In the genomic region with DNA sequence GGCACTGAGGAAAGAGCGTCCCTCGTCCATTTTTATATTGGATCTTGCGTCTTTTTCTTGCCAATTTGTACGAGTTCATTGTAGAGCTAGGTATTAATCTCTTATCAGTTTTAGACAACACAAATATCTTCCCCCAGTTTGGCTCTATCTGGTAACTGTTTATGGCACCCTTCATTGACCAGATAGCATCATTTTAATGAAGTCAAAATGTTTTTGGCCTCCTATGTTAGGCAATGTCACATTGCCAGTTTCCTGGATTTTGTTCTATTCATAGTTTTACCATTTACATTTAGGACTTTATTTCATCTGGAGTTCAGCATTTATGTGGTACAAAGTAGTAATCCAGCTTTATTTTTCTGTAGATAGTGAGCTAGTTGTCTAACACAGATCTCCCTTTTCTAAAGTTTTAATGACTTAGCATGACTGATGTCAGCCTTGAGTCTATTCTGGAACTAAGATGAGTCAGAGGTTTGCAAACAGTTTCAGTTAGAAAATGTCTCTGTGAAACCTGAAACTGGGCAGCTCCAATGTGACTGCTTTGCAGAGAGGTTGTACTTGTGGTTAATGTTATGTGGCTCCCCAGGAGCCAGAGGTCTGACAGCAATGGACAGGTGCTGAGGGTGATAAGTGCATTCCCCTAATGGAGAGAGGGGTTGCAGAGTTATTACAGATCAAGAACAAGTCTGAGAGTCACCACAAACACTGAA, we compare ENCODE assay signal across 7 cellular contexts. TPM values are rescaled to one million over a fixed set of nuclear protein-coding genes. Genes with fewer than 3 reads are reported as not detected.
A peak's percentile ranks its signal among the peaks of the same experiment; 100 is the strongest.
DNase-seq lines count a peak whose midpoint lies in the region; ATAC-seq and TF ChIP-seq lines count a peak whose summit lies in the region.

No MANE protein-coding gene starts in this region.

- peak overlapping the region; percentile 1 for H3K9ac ChIP-seq in smooth muscle cell (ENCODE audit: low read depth)

- no peaks in the 10 kb centered on the region for H4K20me1 ChIP-seq in smooth muscle cell (ENCODE audit: low read depth)

- H3F3A ChIP-seq in smooth muscle cell (ENCODE audit: low read depth) = peaks cover 22% of the 10 kb centered on the region

- H3K27me3 ChIP-seq in SJCRH30 (no peaks in the 10 kb centered on the region), smooth muscle cell (ENCODE audit: low read depth) (no peaks in the 10 kb centered on the region)

- WGBS in smooth muscle cell (ENCODE audit: low lambda C conversion rate) = 33% methylated on average over 4 of the region's 4 CpGs

- peaks cover 10% of the 10 kb centered on the region for H3K9me3 ChIP-seq in SJCRH30 (replicated peaks)
- peaks cover 8% of the 10 kb centered on the region for H3K9me3 ChIP-seq in smooth muscle cell (replicated peaks; ENCODE audit: low read depth)

- no peaks in the 10 kb centered on the region for H3K36me3 ChIP-seq in SJCRH30
- H3K36me3 ChIP-seq in smooth muscle cell (ENCODE audit: low read depth) = no peaks in the 10 kb centered on the region

- peak overlapping the region; percentile 45 for H3K4me2 ChIP-seq in smooth muscle cell

- no peak overlapping the region for H3K4me3 ChIP-seq in SJCRH30
- no peak overlapping the region for H3K4me3 ChIP-seq in fibroblast of mammary gland (ENCODE audit: control insufficient read depth, low read depth, low read length)
- no peak overlapping the region for H3K4me3 ChIP-seq in smooth muscle cell

- H3K4me1 Mint-ChIP-seq in endothelial cell (ENCODE audit: unreplicated experiment) = peaks cover 40% of the 10 kb centered on the region

- no peak overlapping the region for H3K4me3 Mint-ChIP-seq in endothelial cell (ENCODE audit: unreplicated experiment)

- no peak overlapping the region for H3K27ac Mint-ChIP-seq in endothelial cell (ENCODE audit: unreplicated experiment)

- peak; percentile 84 for DNase-seq in GM10266 (ENCODE audit: extremely low spot score)
- peak; percentile 96 to 99 for DNase-seq in SJCRH30
- DNase-seq in fibroblast of mammary gland (ENCODE audit: low read depth) = peak; percentile 82
- no peak for DNase-seq in smooth muscle cell (lab: John Stamatoyannopoulos, UW; ENCODE audit: unreplicated experiment)
- DNase-seq in endothelial cell (ENCODE audit: low spot score) = no peak

- H3K79me2 ChIP-seq in smooth muscle cell (ENCODE audit: low read depth) = peaks cover 19% of the 10 kb centered on the region

- peaks cover 10% of the 10 kb centered on the region for H3K36me3 Mint-ChIP-seq in endothelial cell (ENCODE audit: low read depth, unreplicated experiment)

- H3K27me3 Mint-ChIP-seq in endothelial cell (ENCODE audit: unreplicated experiment) = peaks cover 4% of the 10 kb centered on the region

- H3K9me3 Mint-ChIP-seq in endothelial cell (ENCODE audit: unreplicated experiment) = peaks cover 3% of the 10 kb centered on the region

- H3K27ac ChIP-seq in SJCRH30 (peak overlapping the region; percentile 74), smooth muscle cell (ENCODE audit: low read depth) (peak overlapping the region; percentile 78)

- H2AFZ ChIP-seq in smooth muscle cell (ENCODE audit: low read depth) = no peak overlapping the region

- H3K4me1 ChIP-seq in SJCRH30 = peaks cover 23% of the 10 kb centered on the region
- peaks cover 5% of the 10 kb centered on the region for H3K4me1 ChIP-seq in smooth muscle cell (ENCODE audit: low read depth)

- ATAC-seq in GM21381 (IDR thresholded peaks at IDR 0.05; ENCODE audit: unreplicated experiment) = peak; percentile 99
- peak; percentile 99 for ATAC-seq in HG03558 (IDR thresholded peaks at IDR 0.05; ENCODE audit: extremely low read depth, unreplicated experiment)

- TF ChIP-seq CTCF in GM10266 (IDR thresholded peaks at IDR 0.05; ENCODE audit: control insufficient read depth, insufficient read depth, low read depth, missing control alignments) (no peak), fibroblast of mammary gland (conservative IDR thresholded peaks at IDR 0.05; ENCODE audit: control insufficient read depth, insufficient read depth, low read depth, low read length) (no peak), smooth muscle cell (IDR thresholded peaks at IDR 0.05; ENCODE audit: borderline replicate concordance, insufficient read depth, poor library complexity, severe bottlenecking) (no peak), endothelial cell (IDR thresholded peaks at IDR 0.05; ENCODE audit: unreplicated experiment) (no peak)

RNA-seq across cellular contexts. Expression of gene STBD1, which starts 5.3 kb away (rescaled TPM):
- 2.4 and 2.8 TPM in 2 replicates for total RNA-seq in SJCRH30 (2014; rRNA removed; shearing (Covaris generic))
- total RNA-seq in smooth muscle cell = 7.5 and 15.9 TPM in 2 replicates
- 14.3 and 17.2 TPM in 2 replicates for polyA plus RNA-seq in smooth muscle cell
- 1.8 TPM for total RNA-seq in endothelial cell (ENCODE audit: unreplicated experiment)

RNA-seq across cellular contexts. Expression of gene FAM47E, which starts 49.7 kb away (rescaled TPM):
- total RNA-seq in SJCRH30 (2014; rRNA removed; shearing (Covaris generic)) = 0.02 and 0.28 TPM in 2 replicates
- total RNA-seq in smooth muscle cell (0.63 and 1.8 TPM in 2 replicates), endothelial cell (ENCODE audit: unreplicated experiment) (1.1 TPM)
- polyA plus RNA-seq in smooth muscle cell = 0.73 and 3.5 TPM in 2 replicates

Comparison
In these comparisons a context has a peak if more than half of its experiments do, and no peak if none do; other contexts are left out.
1. DNase-seq: peak in GM10266 (single experiment), SJCRH30 (2 of 2) and fibroblast of mammary gland (single experiment); none in smooth muscle cell (single experiment) and endothelial cell (single experiment).